Comparison of ENCODE assay signal across 21 cellular contexts in the genomic region with DNA sequence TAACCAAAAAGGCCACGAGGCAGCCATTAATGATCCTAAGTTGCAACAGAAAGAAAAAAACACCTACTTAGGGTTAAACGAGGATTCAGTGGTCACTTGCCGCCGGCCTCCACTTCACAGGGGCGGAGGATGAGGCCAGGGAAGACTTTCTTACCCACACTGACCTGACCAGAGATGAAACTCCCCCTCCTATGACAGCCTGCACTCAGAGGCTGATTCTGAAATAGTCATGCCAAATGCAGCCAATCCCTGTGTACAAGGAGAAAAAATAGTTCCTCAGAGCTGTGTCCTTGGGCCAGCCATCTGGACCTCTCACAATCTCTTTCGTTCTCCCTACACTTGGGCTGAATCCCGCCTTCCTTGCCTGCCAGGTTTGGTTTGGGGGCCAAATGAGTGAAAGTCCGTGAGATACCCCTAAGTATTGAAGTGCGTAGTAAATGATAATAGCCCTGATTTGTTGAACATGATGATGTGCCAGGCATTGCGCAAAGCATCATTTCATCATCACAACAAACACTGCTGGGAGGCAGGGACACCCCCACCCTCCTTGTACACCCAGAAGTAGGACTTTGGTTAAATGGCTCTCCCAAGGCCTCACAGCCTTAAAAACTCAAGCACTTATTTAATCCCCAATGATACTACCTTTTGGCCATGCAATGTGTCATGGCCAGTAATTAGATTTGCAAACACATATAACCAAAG. TPM values are rescaled to one million over a fixed set of nuclear protein-coding genes. Genes with fewer than 3 reads are reported as not detected.
DNase-seq lines count a peak whose midpoint lies in the region; ATAC-seq and TF ChIP-seq lines count a peak whose summit lies in the region.
"Had no signal": no experiment of that assay in that cellular context is flagged by ENCODE, and none has a peak within 500 bp of the region (broad histone marks: within the 10 kb centered on the region; RNA-seq: fewer than 3 reads in every experiment).

No MANE protein-coding gene starts in this region.

- no peaks in the 10 kb centered on the region for H3K36me3 Mint-ChIP-seq in natural killer cell treated with Interleukin-12 subunit alpha and Interleukin-12 subunit beta and Interleukin-15 and Interleukin-18, amount 100 ng/mL, for 72 hours
- no peaks in the 10 kb centered on the region for H3K36me3 Mint-ChIP-seq in natural killer cell
- H3K36me3 Mint-ChIP-seq in T-helper 17 cell (ENCODE audit: low read depth), result no peaks in the 10 kb centered on the region

- intact Hi-C loops in natural killer cell (cut with micrococcal nuclease), result no loop called here

- no peak for ATAC-seq in natural killer cell treated with Interleukin-12 subunit alpha and Interleukin-12 subunit beta and Interleukin-15 and Interleukin-18, amount 100 ng/mL, for 72 hours
- ATAC-seq in natural killer cell (no peak), T-helper 17 cell (no peak)
- ATAC-seq: GM12878, PC-3 had no signal

- peak overlapping the region; percentile 59 to 85 for H3K27ac Mint-ChIP-seq in natural killer cell treated with Interleukin-12 subunit alpha and Interleukin-12 subunit beta and Interleukin-15 and Interleukin-18, amount 100 ng/mL, for 72 hours
- H3K27ac Mint-ChIP-seq in natural killer cell (no peak overlapping the region), T-helper 17 cell (peak overlapping the region; percentile 66)

- H3K9me3 ChIP-seq in T-helper 17 cell (ENCODE audit: control insufficient read depth, low read length, poor library complexity, severe bottlenecking), result no peaks in the 10 kb centered on the region
- H3K9me3 ChIP-seq: adrenal gland, esophagus muscularis mucosa, ovary, SJCRH30 had no signal

- H3K9me3 Mint-ChIP-seq in natural killer cell treated with Interleukin-12 subunit alpha and Interleukin-12 subunit beta and Interleukin-15 and Interleukin-18, amount 100 ng/mL, for 72 hours, result no peaks in the 10 kb centered on the region
- H3K9me3 Mint-ChIP-seq in natural killer cell, result no peaks in the 10 kb centered on the region

- H3K4me1 Mint-ChIP-seq in natural killer cell treated with Interleukin-12 subunit alpha and Interleukin-12 subunit beta and Interleukin-15 and Interleukin-18, amount 100 ng/mL, for 72 hours (ENCODE audit: low read depth in 2 of 2), result peaks cover 29% of the 10 kb centered on the region in 2 donors
- H3K4me1 Mint-ChIP-seq in natural killer cell (peaks cover 15 to 28% of the 10 kb centered on the region in 2 donors), T-helper 17 cell (peaks cover 30% of the 10 kb centered on the region)

- no peak for DNase-seq in natural killer cell treated with Interleukin-12 subunit alpha and Interleukin-12 subunit beta and Interleukin-15 and Interleukin-18, amount 100 ng/mL, for 72 hours (ENCODE audit: low spot score)
- DNase-seq in natural killer cell (no peak), T-helper 17 cell (no peak), fibroblast of the conjunctiva (ENCODE audit: low read depth) (peak; percentile 26), HuH-7.5 (ENCODE audit: low spot score) (no peak), SIG-M5 (lab: John Stamatoyannopoulos, UW) (no peak), inferior parietal cortex (ENCODE audit: extremely low spot score) (no peak)
- DNase-seq: GDM1; islet precursor cell; NCI-H1436; NCI-H2171; ovary; PC-3; SJCRH30; stimulated activated CD4-positive, alpha-beta T cell treated with anti-CD3 and anti-CD28 coated beads, Interleukin-2, amount 100 ng/mL, for 48 hours; substantia nigra had no signal

- TF ChIP-seq CTCF in natural killer cell (IDR thresholded peaks at IDR 0.05), result no peak

- H3K4me3 Mint-ChIP-seq in natural killer cell treated with Interleukin-12 subunit alpha and Interleukin-12 subunit beta and Interleukin-15 and Interleukin-18, amount 100 ng/mL, for 72 hours, result peak overlapping the region; percentile 86
- H3K4me3 Mint-ChIP-seq in natural killer cell (no peak overlapping the region), T-helper 17 cell (no peak overlapping the region)

- peaks cover 5 to 23% of the 10 kb centered on the region in 2 donors for H3K27me3 Mint-ChIP-seq in natural killer cell treated with Interleukin-12 subunit alpha and Interleukin-12 subunit beta and Interleukin-15 and Interleukin-18, amount 100 ng/mL, for 72 hours
- H3K27me3 Mint-ChIP-seq in natural killer cell (ENCODE audit: low read depth in 2 of 2), result peaks cover 29 to 44% of the 10 kb centered on the region in 2 donors
- peaks cover 38% of the 10 kb centered on the region for H3K27me3 Mint-ChIP-seq in T-helper 17 cell

RNA-seq across cellular contexts. Expression of a gene that starts 3.2 kb away (rescaled TPM):
- total RNA-seq in natural killer cell treated with Interleukin-12 subunit alpha and Interleukin-12 subunit beta and Interleukin-15 and Interleukin-18, amount 100 ng/mL, for 72 hours, result 100 to 1,000 TPM; 112 to 388 TPM
- total RNA-seq in natural killer cell (10 to 100 TPM in 1 of 3 donors, 1 to 10 TPM in 2; 3.5 to 37.5 (median 3.5) TPM), T-helper 17 cell (10 to 100 TPM; 16.6 to 32.8 TPM)
- total RNA-seq: cardiac muscle cell, lung microvascular endothelial cell, SJCRH30 had no signal

Comparison
In these comparisons a context has a peak if more than half of its experiments do, and no peak if none do; other contexts are left out.
1. H3K27ac Mint-ChIP-seq: peak in natural killer cell treated with Interleukin-12 subunit alpha and Interleukin-12 subunit beta and Interleukin-15 and Interleukin-18, amount 100 ng/mL, for 72 hours (2 of 2) and T-helper 17 cell (single experiment); none in natural killer cell (0 of 2).